12 cellular contexts compared by ENCODE assay signal in genomic region chr16:11671676-11672075, GRCh38. TPM values are rescaled to one million over a fixed set of nuclear protein-coding genes. Genes with fewer than 3 reads are reported as not detected.
A peak's percentile ranks its signal among the peaks of the same experiment; 100 is the strongest.
DNase-seq lines count a peak whose midpoint lies in the region; ATAC-seq, FAIRE-seq and TF ChIP-seq lines count a peak whose summit lies in the region.
"Had no signal": no experiment of that assay in that cellular context is flagged by ENCODE, and none has a peak within 500 bp of the region (broad histone marks: within the 10 kb centered on the region; RNA-seq: fewer than 3 reads in every experiment).

No MANE protein-coding gene starts in this region.

- TF ChIP-seq RAD21 in IMR-90 (IDR thresholded peaks at IDR 0.05; ENCODE audit: low read length): no peak

- POLR2A ChIA-PET in CD4-positive, alpha-beta memory T cell (lab: Charles Lee; ENCODE audit: partially characterized antibody): interaction anchor here (1.1 to 1.5 kb wide), 4 partner anchors 10 to 83 kb away, joined by 3 to 5 read pairs (median 4); no protein-coding TSS in a partner anchor
- POLR2A ChIA-PET in IMR-90 (lab: Charles Lee; ENCODE audit: unreplicated experiment): no interaction called here

- H3K4me1 Mint-ChIP-seq in CD4-positive, alpha-beta memory T cell: peaks cover 33 to 84% (median 52%) of the 10 kb centered on the region in 4 donors
- peaks cover 71% of the 10 kb centered on the region for H3K4me1 Mint-ChIP-seq in brain
- H3K4me1 Mint-ChIP-seq in HFFc6 (ENCODE audit: low read depth): peaks cover 20% of the 10 kb centered on the region

- H3K9me3 ChIP-seq in CD4-positive, alpha-beta memory T cell (ENCODE audit: control insufficient read depth in 1 of 2, low read length in 2 of 2): no peaks in the 10 kb centered on the region
- H3K9me3 ChIP-seq in IMR-90 (ENCODE audit: control insufficient read depth, insufficient read depth, low read length) (no peaks in the 10 kb centered on the region), neutrophil (no peaks in the 10 kb centered on the region)
- H3K9me3 ChIP-seq: mucosa of descending colon had no signal

- no peak overlapping the region for H4K8ac ChIP-seq in IMR-90 (ENCODE audit: low read depth in 2 of 2, low read length in 2 of 2)

- no peak for DNase-seq in CD4-positive, alpha-beta memory T cell
- DNase-seq in IMR-90 (no peak), HFFc6 (no peak), GM19239 (ENCODE audit: insufficient read length, low spot score) (no peak), NCI-H526 treated with DMSO at 0.1 percent for 48 hours (lab: John Stamatoyannopoulos, UW) (no peak)
- no peak for DNase-seq in NK-92 treated with Interleukin-12 subunit alpha and Interleukin-12 subunit beta, amount 100 ng/mL, for 24 hours (lab: John Stamatoyannopoulos, UW)
- DNase-seq: effector CD4-positive, alpha-beta T cell; foreskin keratinocyte; mucosa of descending colon; stimulated activated CD4-positive, alpha-beta T cell treated with anti-CD3 and anti-CD28 coated beads, Interleukin-4, amount 100 ng/mL, for 4 hours had no signal

- H3K4me1 ChIP-seq in CD4-positive, alpha-beta memory T cell (ENCODE audit: insufficient read depth, low read length): peaks cover 61% of the 10 kb centered on the region
- H3K4me1 ChIP-seq in IMR-90 (ENCODE audit: control insufficient read depth, insufficient read depth, low read length) (peaks cover 15% of the 10 kb centered on the region), neutrophil (ENCODE audit: control insufficient read depth in 1 of 2, insufficient read depth in 1 of 2, low read depth in 1 of 2, low read length in 1 of 2) (peaks cover 65 to 75% of the 10 kb centered on the region in 2 experiments)

- no peak overlapping the region for H2BK20ac ChIP-seq in IMR-90 (ENCODE audit: low read depth, low read length)

- no peaks in the 10 kb centered on the region for H3K9me3 Mint-ChIP-seq in CD4-positive, alpha-beta memory T cell
- no peaks in the 10 kb centered on the region for H3K9me3 Mint-ChIP-seq in brain
- no peaks in the 10 kb centered on the region for H3K9me3 Mint-ChIP-seq in HFFc6

- no peak overlapping the region for H3K9ac ChIP-seq in IMR-90 (ENCODE audit: low read depth, low read length)

- peak overlapping the region in 6 of 7 donors; percentile 77 to 92 (median 85) for H3K27ac Mint-ChIP-seq in CD4-positive, alpha-beta memory T cell
- H3K27ac Mint-ChIP-seq in brain (peak overlapping the region in 4 of 5 experiments; percentile 36 to 92 (median 87)), HFFc6 (no peak overlapping the region; the same call in 1 of the 2 replicates)

- H4K5ac ChIP-seq in IMR-90 (ENCODE audit: low read depth, low read length): no peak overlapping the region

- no peak overlapping the region for H3K23ac ChIP-seq in IMR-90 (ENCODE audit: low read depth, low read length)

- H2BK15ac ChIP-seq in IMR-90 (ENCODE audit: low read depth, low read length): no peak overlapping the region

- no peak for ATAC-seq in IMR-90 (ENCODE audit: low read depth)
- ATAC-seq: foreskin keratinocyte, mucosa of descending colon had no signal

- H4K20me1 ChIP-seq in IMR-90 (ENCODE audit: insufficient read depth, low read length): peaks cover 76% of the 10 kb centered on the region

- no peak overlapping the region for H2BK5ac ChIP-seq in IMR-90 (ENCODE audit: low read depth, low read length, poor library complexity, severe bottlenecking)

- no peaks in the 10 kb centered on the region for H3K27me3 Mint-ChIP-seq in CD4-positive, alpha-beta memory T cell
- H3K27me3 Mint-ChIP-seq in brain (peaks cover 3% of the 10 kb centered on the region), HFFc6 (ENCODE audit: insufficient read depth) (peaks cover 12% of the 10 kb centered on the region)

- TF ChIP-seq POLR2A in IMR-90 (IDR thresholded peaks at IDR 0.05; ENCODE audit: low read depth, low read length): no peak

- no peak for FAIRE-seq in GM19239 (lab: Jason Lieb, UNC)

- H3K4me3 Mint-ChIP-seq in CD4-positive, alpha-beta memory T cell: peak overlapping the region in 5 of 8 donors; percentile 25 to 92 (median 67)
- H3K4me3 Mint-ChIP-seq in brain: peak overlapping the region in 4 of 5 experiments; percentile 12 to 84 (median 38)
- H3K4me3 Mint-ChIP-seq in HFFc6: no peak overlapping the region

- dilution Hi-C loops in IMR-90 (cut with HindIII; ENCODE audit: low sequenced_read_pairs, unreplicated experiment): no loop called here

- in situ Hi-C loops in IMR-90 (cut with MboI; ENCODE audit: low sequenced_read_pairs): no loop called here

- H3K14ac ChIP-seq in IMR-90 (replicated peaks; ENCODE audit: low read depth, low read length): no peak overlapping the region

- H3K9me1 ChIP-seq in IMR-90 (ENCODE audit: insufficient read depth, low read length): peaks cover 25% of the 10 kb centered on the region

- H3K79me1 ChIP-seq in IMR-90 (ENCODE audit: low read depth in 1 of 2, low read length in 2 of 2): peaks cover 3 to 76% of the 10 kb centered on the region in 2 experiments

- no peak overlapping the region for H2AK5ac ChIP-seq in IMR-90 (ENCODE audit: low read depth, low read length)

- no peak overlapping the region for H3K18ac ChIP-seq in IMR-90 (ENCODE audit: low read depth, low read length)

- TF ChIP-seq CTCF in IMR-90 (conservative IDR thresholded peaks at IDR 0.05; ENCODE audit: low read depth, low read length): no peak
- no peak for TF ChIP-seq CTCF in brain (conservative IDR thresholded peaks at IDR 0.05)
- no peak for TF ChIP-seq CTCF in neutrophil (IDR thresholded peaks at IDR 0.05)
- no peak for TF ChIP-seq CTCF in HFFc6 (IDR thresholded peaks at IDR 0.05)

- peak overlapping the region; percentile 43 for H2AFZ ChIP-seq in IMR-90 (replicated peaks; ENCODE audit: low read length, poor library complexity)

- no peak overlapping the region for H3K4ac ChIP-seq in IMR-90 (ENCODE audit: low read depth, low read length)

- H4K91ac ChIP-seq in IMR-90 (ENCODE audit: insufficient read depth, low read depth, low read length): no peak overlapping the region

- H3K27ac ChIP-seq in CD4-positive, alpha-beta memory T cell (ENCODE audit: low read depth, low read length): no peak overlapping the region
- H3K27ac ChIP-seq in IMR-90 (ENCODE audit: insufficient read depth, low read length) (no peak overlapping the region), neutrophil (peak overlapping the region; percentile 98)
- H3K27ac ChIP-seq: foreskin keratinocyte had no signal

- H3K27me3 ChIP-seq in CD4-positive, alpha-beta memory T cell (ENCODE audit: insufficient read depth, low read length): no peaks in the 10 kb centered on the region
- H3K27me3 ChIP-seq in IMR-90 (ENCODE audit: control insufficient read depth, insufficient read depth, low read length) (no peaks in the 10 kb centered on the region), neutrophil (peaks cover 11% of the 10 kb centered on the region)

- H3K36me3 ChIP-seq in CD4-positive, alpha-beta memory T cell (ENCODE audit: insufficient read depth, low read length): peaks cover 5% of the 10 kb centered on the region
- H3K36me3 ChIP-seq in IMR-90 (ENCODE audit: control insufficient read depth, insufficient read depth, low read length) (peaks cover 19% of the 10 kb centered on the region), neutrophil (peaks cover 33% of the 10 kb centered on the region)

- no peak overlapping the region for H3K4me2 ChIP-seq in IMR-90 (ENCODE audit: low read depth, low read length)

- H2BK120ac ChIP-seq in IMR-90 (ENCODE audit: low read depth, low read length): no peak overlapping the region

- CTCF ChIA-PET in CD4-positive, alpha-beta memory T cell (lab: Charles Lee; ENCODE audit: partially characterized antibody): no interaction called here
- CTCF ChIA-PET in IMR-90 (lab: Yijun Ruan, JAX): interaction anchor here (0.7 kb wide), 1 partner anchor 190 kb away, joined by 3 read pairs; no protein-coding TSS in a partner anchor

- H3K56ac ChIP-seq in IMR-90 (ENCODE audit: extremely low read depth, insufficient read depth, low read length): no peak overlapping the region

- no TSS peak for BruUV-seq in IMR-90 (replicated peaks; lab: Mats Ljungman, UMichigan)

- intact Hi-C loops in CD4-positive, alpha-beta memory T cell (cut with micrococcal nuclease): no loop called here
- intact Hi-C loops in IMR-90 (cut with micrococcal nuclease): no loop called here

- no peak overlapping the region for H2AK9ac ChIP-seq in IMR-90 (replicated peaks; ENCODE audit: low read depth, low read length, poor library complexity)

- peaks cover 4 to 16% of the 10 kb centered on the region in 2 donors for H3K36me3 Mint-ChIP-seq in CD4-positive, alpha-beta memory T cell
- H3K36me3 Mint-ChIP-seq in brain: peaks cover 9% of the 10 kb centered on the region
- no peaks in the 10 kb centered on the region for H3K36me3 Mint-ChIP-seq in HFFc6 (ENCODE audit: low read depth)

- 95% methylated on average over 4 of the region's 8 CpGs; no CpG with 5 or more reads in 1 of the 2 experiments for WGBS in IMR-90 (ENCODE audit: extremely low coverage in 2 of 2, insufficient read length in 1 of 2), 2 experiments

- no peak overlapping the region for H3K4me3 ChIP-seq in CD4-positive, alpha-beta memory T cell (ENCODE audit: low read length in 2 of 2)
- no peak overlapping the region for H3K4me3 ChIP-seq in IMR-90 (ENCODE audit: insufficient read depth, low read depth, low read length)
- H3K4me3 ChIP-seq in neutrophil (ENCODE audit: low read depth in 1 of 2, low read length in 1 of 2): peak overlapping the region in 1 of 2 experiments; percentile 54
- H3K4me3 ChIP-seq: mucosa of descending colon had no signal

TF ChIP-seq in IMR-90, 13 proteins besides CTCF, POLR2A, EP300 and RAD21 (continues in another document):
- TF ChIP-seq BHLHE40 (IDR thresholded peaks at IDR 0.05; ENCODE audit: low read depth, low read length): no peak
- no peak for TF ChIP-seq RCOR1 (IDR thresholded peaks at IDR 0.05; ENCODE audit: insufficient replicate concordance, low read length)
- no peak for TF ChIP-seq FOS (IDR thresholded peaks at IDR 0.05; ENCODE audit: low read depth, low read length)
- no peak for TF ChIP-seq CEBPB (IDR thresholded peaks at IDR 0.05; ENCODE audit: low read depth, low read length)
- TF ChIP-seq NFE2L2 (IDR thresholded peaks at IDR 0.05; ENCODE audit: low read depth, low read length): no peak
- no peak for TF ChIP-seq RFX5 (IDR thresholded peaks at IDR 0.05; ENCODE audit: low read depth, low read length)

RNA-seq across cellular contexts. Expression of gene SNN, which starts 3.4 kb away (rescaled TPM):
- total RNA-seq in CD4-positive, alpha-beta memory T cell: 10 to 100 TPM; 19.2 to 20.4 TPM
- polyA plus RNA-seq in CD4-positive, alpha-beta memory T cell: 10 to 100 TPM; 16.1 to 16.7 TPM
- 8.6 and 10.0 TPM in 2 replicates for total RNA-seq in IMR-90 (2012; rRNA removed)
- polyA plus RNA-seq in IMR-90 (2012; rRNA removed) (11.8 and 13.0 TPM in 2 replicates), brain (ENCODE audit: insufficient read depth, low read depth, low replicate concordance) (97.4 TPM)
- 9.3 and 14.5 TPM in 2 replicates for polyA plus RNA-seq in IMR-90 (2012; cell fraction: cytosol; rRNA removed)
- 7.9 and 13.2 TPM in 2 replicates for polyA plus RNA-seq in IMR-90 (2012; cell fraction: nucleus; rRNA removed; ENCODE audit: low replicate concordance)
- total RNA-seq in HFFc6 (2021; fragmentation: NEBNext Ultra II Directional; extraction: Animal tissue kit (Norgen Biotek cat#: 25700)): 1 to 10 TPM; 4.6 to 7.6 (median 6.5) TPM
